ENCODE assay signal across 18 cellular contexts in genomic region chr10:110020265-110020664, GRCh38. TPM values are rescaled to one million over a fixed set of nuclear protein-coding genes. Genes with fewer than 3 reads are reported as not detected.
DNase-seq lines count a peak whose midpoint lies in the region; ATAC-seq and TF ChIP-seq lines count a peak whose summit lies in the region.
"Had no signal": no experiment of that assay in that cellular context is flagged by ENCODE, and none has a peak within 500 bp of the region (broad histone marks: within the 10 kb centered on the region; RNA-seq: fewer than 3 reads in every experiment).

No MANE protein-coding gene starts in this region.

- TF ChIP-seq CTCF in CD4-positive, alpha-beta T cell (IDR thresholded peaks at IDR 0.05) = no peak

- no peak overlapping the region for H3K4me3 ChIP-seq in BLaER1
- H3K4me3 ChIP-seq: GM23338 had no signal

- no peak overlapping the region for H3K27ac ChIP-seq in BLaER1
- H3K27ac ChIP-seq in CD4-positive, alpha-beta T cell (ENCODE audit: low read depth, low read length) = no peak overlapping the region

- H3K9me3 Mint-ChIP-seq in CD4-positive, alpha-beta T cell = peaks cover 1% of the 10 kb centered on the region
- H3K9me3 Mint-ChIP-seq in central memory CD8-positive, alpha-beta T cell = no peaks in the 10 kb centered on the region
- no peaks in the 10 kb centered on the region for H3K9me3 Mint-ChIP-seq in activated CD4-positive, alpha-beta T cell treated with anti-CD3 and anti-CD28 coated beads, Interleukin-2, amount 10 ng/mL, durations not matched to agents 24 days and 14 days
- H3K9me3 Mint-ChIP-seq: GM23338, IgD-negative memory B cell had no signal

- CTCF ChIA-PET in CD4-positive, alpha-beta T cell (lab: Charles Lee) = interaction anchor here (1.0 kb wide), 1 partner anchor 54 kb away, joined by 3 read pairs; no protein-coding TSS in a partner anchor

- no peaks in the 10 kb centered on the region for H3K27me3 Mint-ChIP-seq in CD4-positive, alpha-beta T cell
- no peaks in the 10 kb centered on the region for H3K27me3 Mint-ChIP-seq in central memory CD8-positive, alpha-beta T cell
- no peaks in the 10 kb centered on the region for H3K27me3 Mint-ChIP-seq in activated CD4-positive, alpha-beta T cell treated with anti-CD3 and anti-CD28 coated beads, Interleukin-2, amount 10 ng/mL, durations not matched to agents 24 days and 14 days
- H3K27me3 Mint-ChIP-seq: IgD-negative memory B cell had no signal

- intact Hi-C loops in CD4-positive, alpha-beta T cell (cut with DNase I, micrococcal nuclease) = loop anchor here in 1 of 2 experiments (2.0 kb wide), 1 partner anchor 17 kb away; no protein-coding TSS in a partner anchor
- intact Hi-C loops in activated CD4-positive, alpha-beta T cell treated with anti-CD3 and anti-CD28 coated beads, Interleukin-2, amount 10 ng/mL, durations not matched to agents 24 days and 14 days (cut with micrococcal nuclease) = no loop called here

- peak overlapping the region; percentile 1; the same call in 1 of the 2 replicates for H3K4me2 ChIP-seq in BLaER1
- H3K4me2 ChIP-seq: GM23338 had no signal

- no peaks in the 10 kb centered on the region for H3K27me3 ChIP-seq in BLaER1
- H3K27me3 ChIP-seq in CD4-positive, alpha-beta T cell (ENCODE audit: control insufficient read depth, insufficient read depth, low read length) = no peaks in the 10 kb centered on the region

- peak overlapping the region; percentile 45 for H3K27ac Mint-ChIP-seq in CD4-positive, alpha-beta T cell
- H3K27ac Mint-ChIP-seq in central memory CD8-positive, alpha-beta T cell (ENCODE audit: low read depth) = peak overlapping the region; percentile 35
- H3K27ac Mint-ChIP-seq in activated CD4-positive, alpha-beta T cell treated with anti-CD3 and anti-CD28 coated beads, Interleukin-2, amount 10 ng/mL, durations not matched to agents 24 days and 14 days = no peak overlapping the region
- H3K27ac Mint-ChIP-seq: GM23338, IgD-negative memory B cell had no signal

- H3K9me3 ChIP-seq in BLaER1 = 0 out of 2 replicates have a peak, but pooled peaks cover 6% of the 10 kb centered on the region
- H3K9me3 ChIP-seq in CD4-positive, alpha-beta T cell (ENCODE audit: control insufficient read depth, low read length) = no peaks in the 10 kb centered on the region

- no peak for ATAC-seq in CD4-positive, alpha-beta T cell (ENCODE audit: poor library complexity)
- no peak for ATAC-seq in central memory CD8-positive, alpha-beta T cell (replicated peaks; ENCODE audit: extremely low read depth, poor library complexity, severe bottlenecking)
- ATAC-seq: GM23338 had no signal

- H3K4me3 Mint-ChIP-seq in CD4-positive, alpha-beta T cell = peak overlapping the region; percentile 26
- no peak overlapping the region for H3K4me3 Mint-ChIP-seq in central memory CD8-positive, alpha-beta T cell
- no peak overlapping the region for H3K4me3 Mint-ChIP-seq in activated CD4-positive, alpha-beta T cell treated with anti-CD3 and anti-CD28 coated beads, Interleukin-2, amount 10 ng/mL, durations not matched to agents 24 days and 14 days
- H3K4me3 Mint-ChIP-seq: GM23338 had no signal

- peaks cover 89% of the 10 kb centered on the region for H3K4me1 Mint-ChIP-seq in CD4-positive, alpha-beta T cell (ENCODE audit: low read depth)
- H3K4me1 Mint-ChIP-seq in central memory CD8-positive, alpha-beta T cell = peaks cover 80% of the 10 kb centered on the region
- H3K4me1 Mint-ChIP-seq in activated CD4-positive, alpha-beta T cell treated with anti-CD3 and anti-CD28 coated beads, Interleukin-2, amount 10 ng/mL, durations not matched to agents 24 days and 14 days = peaks cover 40% of the 10 kb centered on the region

- H3K36me3 ChIP-seq in BLaER1 = peaks cover 3% of the 10 kb centered on the region; the same call in 1 of the 2 replicates

- no peak overlapping the region for H3K9ac ChIP-seq in BLaER1

- peaks cover 38% of the 10 kb centered on the region for H3K4me1 ChIP-seq in BLaER1

- POLR2A ChIA-PET in CD4-positive, alpha-beta T cell (lab: Charles Lee) = no interaction called here

- peaks cover 44% of the 10 kb centered on the region for H3K36me3 Mint-ChIP-seq in CD4-positive, alpha-beta T cell (ENCODE audit: low read depth)
- no peaks in the 10 kb centered on the region for H3K36me3 Mint-ChIP-seq in central memory CD8-positive, alpha-beta T cell (ENCODE audit: insufficient read depth)
- H3K36me3 Mint-ChIP-seq in activated CD4-positive, alpha-beta T cell treated with anti-CD3 and anti-CD28 coated beads, Interleukin-2, amount 10 ng/mL, durations not matched to agents 24 days and 14 days (ENCODE audit: low read depth) = peaks cover 16% of the 10 kb centered on the region

- H4K20me1 ChIP-seq in BLaER1 = peaks cover 18% of the 10 kb centered on the region; the same call in 1 of the 2 replicates

- no peak for DNase-seq in CD4-positive, alpha-beta T cell
- no peak for DNase-seq in central memory CD8-positive, alpha-beta T cell (ENCODE audit: low spot score in 2 of 2)
- DNase-seq in islet precursor cell = peak; percentile 53
- DNase-seq in NCI-H748 (lab: John Stamatoyannopoulos, UW; ENCODE audit: unreplicated experiment) = no peak
- DNase-seq in GM19238 (ENCODE audit: insufficient read length, low spot score) = no peak
- DNase-seq in activated CD4-positive, alpha-beta T cell treated with anti-CD3 and anti-CD28 coated beads, Interleukin-2, amount 10 ng/mL, durations not matched to agents 24 days and 14 days = no peak
- no peak for DNase-seq in NK-92 (lab: John Stamatoyannopoulos, UW; ENCODE audit: unreplicated experiment)
- DNase-seq: DND-41, GDM1, NCI-H1417, NCI-H1930, NCI-H2171, NCI-H446 treated with DMSO at 0.1 percent for 48 hours, NCI-H774, SHP77 treated with DMSO at 0.1 percent for 48 hours had no signal

RNA-seq across cellular contexts. Expression of gene ADD3, which starts 12.5 kb away (rescaled TPM):
- 100 to 1,000 TPM; 273 to 302 TPM for total RNA-seq in CD4-positive, alpha-beta T cell
- total RNA-seq in activated CD4-positive, alpha-beta T cell treated with anti-CD3 and anti-CD28 coated beads, Interleukin-2, amount 10 ng/mL, durations not matched to agents 24 days and 14 days = 28.4 and 28.9 TPM in 2 replicates
